1 cellular context compared by ENCODE assay signal in the genomic region with DNA sequence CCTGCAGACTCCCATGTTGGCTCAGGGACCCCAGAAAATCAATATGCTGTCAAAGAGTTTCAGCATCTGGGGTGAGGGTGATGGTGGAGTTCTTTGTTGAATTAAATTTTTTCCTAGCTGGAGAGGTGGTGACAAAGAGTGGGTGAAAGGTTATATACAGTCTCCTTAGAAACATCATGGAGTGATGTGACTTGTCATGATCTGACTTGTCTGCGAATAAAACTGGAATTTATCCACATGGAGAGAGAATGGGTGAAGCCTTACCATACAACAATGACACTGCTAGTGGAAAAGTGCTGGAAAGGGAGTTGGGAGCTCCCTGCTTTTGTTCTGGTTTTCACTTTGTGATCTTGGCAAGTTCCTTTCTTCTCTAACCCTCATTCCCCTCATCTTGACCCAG.
TF ChIP-seq lines count a peak whose summit lies in the region.

No MANE protein-coding gene starts in this region.

TF ChIP-seq in SK-N-SH treated with all-trans-retinoic acid at 6 μM for 48 hours, 23 proteins besides CTCF, POLR2A, EP300 and RAD21 (continued from another document):
- TF ChIP-seq, protein P1, sequence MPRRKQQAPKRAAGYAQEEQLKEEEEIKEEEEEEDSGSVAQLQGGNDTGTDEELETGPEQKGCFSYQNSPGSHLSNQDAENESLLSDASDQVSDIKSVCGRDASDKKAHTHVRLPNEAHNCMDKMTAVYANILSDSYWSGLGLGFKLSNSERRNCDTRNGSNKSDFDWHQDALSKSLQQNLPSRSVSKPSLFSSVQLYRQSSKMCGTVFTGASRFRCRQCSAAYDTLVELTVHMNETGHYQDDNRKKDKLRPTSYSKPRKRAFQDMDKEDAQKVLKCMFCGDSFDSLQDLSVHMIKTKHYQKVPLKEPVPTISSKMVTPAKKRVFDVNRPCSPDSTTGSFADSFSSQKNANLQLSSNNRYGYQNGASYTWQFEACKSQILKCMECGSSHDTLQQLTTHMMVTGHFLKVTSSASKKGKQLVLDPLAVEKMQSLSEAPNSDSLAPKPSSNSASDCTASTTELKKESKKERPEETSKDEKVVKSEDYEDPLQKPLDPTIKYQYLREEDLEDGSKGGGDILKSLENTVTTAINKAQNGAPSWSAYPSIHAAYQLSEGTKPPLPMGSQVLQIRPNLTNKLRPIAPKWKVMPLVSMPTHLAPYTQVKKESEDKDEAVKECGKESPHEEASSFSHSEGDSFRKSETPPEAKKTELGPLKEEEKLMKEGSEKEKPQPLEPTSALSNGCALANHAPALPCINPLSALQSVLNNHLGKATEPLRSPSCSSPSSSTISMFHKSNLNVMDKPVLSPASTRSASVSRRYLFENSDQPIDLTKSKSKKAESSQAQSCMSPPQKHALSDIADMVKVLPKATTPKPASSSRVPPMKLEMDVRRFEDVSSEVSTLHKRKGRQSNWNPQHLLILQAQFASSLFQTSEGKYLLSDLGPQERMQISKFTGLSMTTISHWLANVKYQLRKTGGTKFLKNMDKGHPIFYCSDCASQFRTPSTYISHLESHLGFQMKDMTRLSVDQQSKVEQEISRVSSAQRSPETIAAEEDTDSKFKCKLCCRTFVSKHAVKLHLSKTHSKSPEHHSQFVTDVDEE (CRISPR knock-in tag; IDR thresholded peaks at IDR 0.05), result no peak
- TF ChIP-seq TCF4 (CRISPR knock-in tag; IDR thresholded peaks at IDR 0.05; ENCODE audit: borderline replicate concordance) (no peak), ZNF8 (CRISPR knock-in tag; IDR thresholded peaks at IDR 0.05) (no peak), RARB (CRISPR knock-in tag; IDR thresholded peaks at IDR 0.05) (no peak), SNAI2 (CRISPR knock-in tag; IDR thresholded peaks at IDR 0.05) (no peak)
